22 cellular contexts compared by ENCODE assay signal in the genomic region with DNA sequence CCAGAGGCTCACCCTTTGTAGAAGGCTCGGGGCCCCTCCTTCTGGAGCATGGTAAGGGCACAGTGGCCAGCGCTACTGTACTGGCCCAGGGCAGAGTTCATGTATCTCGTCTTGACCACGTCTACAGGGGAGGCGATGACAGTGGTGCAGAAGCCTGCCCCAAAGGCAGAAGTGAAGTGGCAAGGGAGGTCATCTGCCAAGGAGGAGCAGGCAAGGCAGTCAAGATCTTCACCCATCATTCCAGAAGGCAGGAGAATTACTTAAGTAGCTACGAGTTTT. TPM values are rescaled to one million over a fixed set of nuclear protein-coding genes. Genes with fewer than 3 reads are reported as not detected.
DNase-seq lines count a peak whose midpoint lies in the region; ATAC-seq and TF ChIP-seq lines count a peak whose summit lies in the region.
"Had no signal": no experiment of that assay in that cellular context is flagged by ENCODE, and none has a peak within 500 bp of the region (broad histone marks: within the 10 kb centered on the region; RNA-seq: fewer than 3 reads in every experiment).

No MANE protein-coding gene starts in this region.

- no peak for TF ChIP-seq CTCF in activated CD8-positive, alpha-beta T cell treated with anti-CD3 and anti-CD28 coated beads for 36 hours (IDR thresholded peaks at IDR 0.05)
- TF ChIP-seq CTCF in body of pancreas (IDR thresholded peaks at IDR 0.05), result no peak

- CTCF ChIA-PET in activated CD8-positive, alpha-beta T cell treated with anti-CD3 and anti-CD28 coated beads for 36 hours (lab: Charles Lee), result interaction anchor here (0.7 to 1.5 kb wide), 2 partner anchors 12 to 15 kb away, joined by 3 to 4 read pairs; no protein-coding TSS in a partner anchor

- ATAC-seq in stimulated activated naive CD8-positive, alpha-beta T cell treated with anti-CD3 and anti-CD28 coated beads, Interleukin-15, Interleukin-2, amounts not matched to agents 100 U/mL and 50 U/mL, for 24 hours, result no peak
- ATAC-seq in activated CD8-positive, alpha-beta T cell treated with anti-CD3 and anti-CD28 coated beads for 36 hours, result no peak
- no peak for ATAC-seq in memory B cell (ENCODE audit: low read depth)
- no peak for ATAC-seq in GM19328 (IDR thresholded peaks at IDR 0.05; ENCODE audit: unreplicated experiment)
- ATAC-seq in body of pancreas, result no peak
- ATAC-seq: left lung had no signal

- no peaks in the 10 kb centered on the region for H3K9me3 Mint-ChIP-seq in stimulated activated naive CD8-positive, alpha-beta T cell treated with anti-CD3 and anti-CD28 coated beads, Interleukin-15, Interleukin-2, amounts not matched to agents 100 ng/mL and 50 ng/mL, for 24 hours
- no peaks in the 10 kb centered on the region for H3K9me3 Mint-ChIP-seq in activated CD8-positive, alpha-beta T cell treated with anti-CD3 and anti-CD28 coated beads for 36 hours
- no peaks in the 10 kb centered on the region for H3K9me3 Mint-ChIP-seq in memory B cell
- H3K9me3 Mint-ChIP-seq: brain had no signal

- H3K4me3 ChIP-seq in body of pancreas, result no peak overlapping the region
- H3K4me3 ChIP-seq: left lung, thyroid gland had no signal

- peak overlapping the region; percentile 50 for H3K4me3 Mint-ChIP-seq in stimulated activated naive CD8-positive, alpha-beta T cell treated with anti-CD3 and anti-CD28 coated beads, Interleukin-15, Interleukin-2, amounts not matched to agents 100 ng/mL and 50 ng/mL, for 24 hours
- no peak overlapping the region for H3K4me3 Mint-ChIP-seq in activated CD8-positive, alpha-beta T cell treated with anti-CD3 and anti-CD28 coated beads for 36 hours
- peak overlapping the region; percentile 4 for H3K4me3 Mint-ChIP-seq in memory B cell
- H3K4me3 Mint-ChIP-seq: brain had no signal

- no peaks in the 10 kb centered on the region for H3K27me3 ChIP-seq in body of pancreas
- H3K27me3 ChIP-seq: left lung, thyroid gland had no signal

- H3K4me1 ChIP-seq in body of pancreas, result peaks cover 8% of the 10 kb centered on the region

- WGBS in body of pancreas, 2 donors, result 79 to 83% methylated on average over 6 of the region's 6 CpGs

- H3K36me3 Mint-ChIP-seq in stimulated activated naive CD8-positive, alpha-beta T cell treated with anti-CD3 and anti-CD28 coated beads, Interleukin-15, Interleukin-2, amounts not matched to agents 100 ng/mL and 50 ng/mL, for 24 hours (ENCODE audit: low read depth), result peaks cover 76% of the 10 kb centered on the region
- H3K36me3 Mint-ChIP-seq in activated CD8-positive, alpha-beta T cell treated with anti-CD3 and anti-CD28 coated beads for 36 hours (ENCODE audit: low read depth), result peaks cover 75% of the 10 kb centered on the region
- H3K36me3 Mint-ChIP-seq in memory B cell, result peaks cover 49% of the 10 kb centered on the region

- H3K9me3 ChIP-seq in body of pancreas, result no peaks in the 10 kb centered on the region
- H3K9me3 ChIP-seq: left lung, thyroid gland had no signal

- no peaks in the 10 kb centered on the region for H3K27me3 Mint-ChIP-seq in stimulated activated naive CD8-positive, alpha-beta T cell treated with anti-CD3 and anti-CD28 coated beads, Interleukin-15, Interleukin-2, amounts not matched to agents 100 ng/mL and 50 ng/mL, for 24 hours
- H3K27me3 Mint-ChIP-seq in activated CD8-positive, alpha-beta T cell treated with anti-CD3 and anti-CD28 coated beads for 36 hours, result no peaks in the 10 kb centered on the region
- no peaks in the 10 kb centered on the region for H3K27me3 Mint-ChIP-seq in memory B cell
- H3K27me3 Mint-ChIP-seq: brain had no signal

- DNase-seq in stimulated activated naive CD8-positive, alpha-beta T cell treated with anti-CD3 and anti-CD28 coated beads, Interleukin-15, Interleukin-2, amounts not matched to agents 100 U/mL and 50 U/mL, for 24 hours, result no peak
- DNase-seq in activated CD8-positive, alpha-beta T cell treated with anti-CD3 and anti-CD28 coated beads for 36 hours, result no peak
- DNase-seq in memory B cell (ENCODE audit: low spot score in 2 of 2) (no peak), NCI-H1436 (lab: John Stamatoyannopoulos, UW) (no peak), body of pancreas (no peak), amygdala (lab: John Stamatoyannopoulos, UW) (no peak)
- DNase-seq: activated CD4-positive, alpha-beta T cell treated with anti-CD3 and anti-CD28 coated beads for 1 hour; dermis blood vessel endothelial cell; GF-D8; left lung; NCI-H1930; SHP77; stimulated activated CD4-positive, alpha-beta T cell treated with anti-CD3 and anti-CD28 coated beads, Interleukin-4, amount 100 ng/mL, for 1 hour; T1000; thyroid gland had no signal

- H3K4me1 Mint-ChIP-seq in stimulated activated naive CD8-positive, alpha-beta T cell treated with anti-CD3 and anti-CD28 coated beads, Interleukin-15, Interleukin-2, amounts not matched to agents 100 ng/mL and 50 ng/mL, for 24 hours (ENCODE audit: low read depth), result peaks cover 98% of the 10 kb centered on the region
- H3K4me1 Mint-ChIP-seq in activated CD8-positive, alpha-beta T cell treated with anti-CD3 and anti-CD28 coated beads for 36 hours (ENCODE audit: low read depth), result peaks cover 87% of the 10 kb centered on the region
- H3K4me1 Mint-ChIP-seq in memory B cell, result peaks cover 73% of the 10 kb centered on the region

- H3K27ac ChIP-seq in body of pancreas, result no peak overlapping the region
- H3K27ac ChIP-seq: left lung, thyroid gland had no signal

- H3K27ac Mint-ChIP-seq in stimulated activated naive CD8-positive, alpha-beta T cell treated with anti-CD3 and anti-CD28 coated beads, Interleukin-15, Interleukin-2, amounts not matched to agents 100 ng/mL and 50 ng/mL, for 24 hours, result peak overlapping the region; percentile 57
- peak overlapping the region; percentile 98 for H3K27ac Mint-ChIP-seq in activated CD8-positive, alpha-beta T cell treated with anti-CD3 and anti-CD28 coated beads for 36 hours
- H3K27ac Mint-ChIP-seq in memory B cell, result peak overlapping the region; percentile 98

- POLR2A ChIA-PET in activated CD8-positive, alpha-beta T cell treated with anti-CD3 and anti-CD28 coated beads for 36 hours (lab: Charles Lee), result interaction anchor here (0.6 to 16.4 kb wide), 4 partner anchors 9 to 147 kb away, joined by 4 to 269 read pairs (median 8); partner anchors contain the start of gene UCP3

- intact Hi-C loops in activated CD8-positive, alpha-beta T cell treated with anti-CD3 and anti-CD28 coated beads for 36 hours (cut with micrococcal nuclease), result no loop called here
- intact Hi-C loops in body of pancreas (cut with DNase I), result no loop called here

- no peak for TF ChIP-seq POLR2A in body of pancreas (IDR thresholded peaks at IDR 0.05)

- H3K36me3 ChIP-seq in body of pancreas (replicated peaks in 1 of 2; ENCODE audit: insufficient read depth in 1 of 2, low read depth in 2 of 2), result no peaks in the 10 kb centered on the region

RNA-seq across cellular contexts. Expression of gene UCP2, which starts 7.2 kb away (rescaled TPM):
- 100 to 1,000 TPM; 244 to 252 TPM for total RNA-seq in activated CD8-positive, alpha-beta T cell treated with anti-CD3 and anti-CD28 coated beads for 36 hours
- total RNA-seq in body of pancreas, result 10 to 100 TPM; 10.9 to 17.1 TPM

RNA-seq across cellular contexts. Expression of gene DNAJB13, which starts 24.6 kb away (rescaled TPM):
- under 1 TPM in 1 of 2 experiments, not detected in 1; 0.18 TPM for total RNA-seq in activated CD8-positive, alpha-beta T cell treated with anti-CD3 and anti-CD28 coated beads for 36 hours
- under 1 TPM in 1 of 2 donors, not detected in 1; 0.78 TPM for total RNA-seq in body of pancreas
- total RNA-seq: dermis blood vessel endothelial cell, M059J, mononuclear cell, NCI-H460, omental fat pad had no signal

RNA-seq across cellular contexts. Expression of gene UCP3, which starts 33.5 kb away (rescaled TPM):
- 1 to 10 TPM; 1.5 to 2.2 TPM for total RNA-seq in activated CD8-positive, alpha-beta T cell treated with anti-CD3 and anti-CD28 coated beads for 36 hours
- 1 to 10 TPM; 1.6 to 2.3 TPM for total RNA-seq in body of pancreas

Comparison
In these comparisons a context has a peak if more than half of its experiments do, and no peak if none do; other contexts are left out.
1. RNA of gene UCP2, which starts 7.2 kb away (total RNA-seq): 244 to 252 TPM in activated CD8-positive, alpha-beta T cell treated with anti-CD3 and anti-CD28 coated beads for 36 hours; 10.9 to 17.1 TPM in body of pancreas; every median in the first group is over 10 times any median in the second.
2. Peak in every context shown above with its lines, with median percentiles within 50 percentile points of each other: H3K27ac Mint-ChIP-seq.